1 cellular context compared by ENCODE assay signal in genomic region chr1:226066415-226067077, GRCh38.
TF ChIP-seq lines count a peak whose summit lies in the region.

No MANE protein-coding gene starts in this region.

TF ChIP-seq in K562, 482 proteins besides CTCF, POLR2A, EP300 and RAD21:
- peak; percentile 56 for TF ChIP-seq RBFOX2 (IDR thresholded peaks at IDR 0.05; ENCODE audit: low read depth, low read length)
- no peak for TF ChIP-seq ID3 (CRISPR knock-in tag; IDR thresholded peaks at IDR 0.05)
- TF ChIP-seq ID3 (tag; IDR thresholded peaks at IDR 0.05), result no peak
- no peak for TF ChIP-seq EZH2 (IDR thresholded peaks at IDR 0.05; ENCODE audit: borderline replicate concordance, low read depth, low read length)
- no peak for TF ChIP-seq RNF219 (CRISPR knock-in tag; IDR thresholded peaks at IDR 0.05)
- peak; percentile 35 for TF ChIP-seq NFYB (IDR thresholded peaks at IDR 0.05; ENCODE audit: extremely low read depth, insufficient read length)
- no peak for TF ChIP-seq SAFB2 (IDR thresholded peaks at IDR 0.05; ENCODE audit: borderline replicate concordance, low read depth, low read length, severe bottlenecking)
- TF ChIP-seq SP1 (CRISPR knock-in tag; IDR thresholded peaks at IDR 0.05), result peak; percentile 39; the same call in 1 of the 2 replicates
- TF ChIP-seq THRB (CRISPR knock-in tag; conservative IDR thresholded peaks at IDR 0.05), result no peak
- no peak for TF ChIP-seq RBM14 (IDR thresholded peaks at IDR 0.05; ENCODE audit: borderline replicate concordance, insufficient read depth, low read depth, low read length)
- no peak for TF ChIP-seq E4F1 (CRISPR knock-in tag; IDR thresholded peaks at IDR 0.05; ENCODE audit: borderline replicate concordance)
- peak; percentile 23 for TF ChIP-seq RBM25 (IDR thresholded peaks at IDR 0.05; ENCODE audit: low read depth, low read length, severe bottlenecking)
- peak; percentile 25; the same call in 1 of the 2 replicates for TF ChIP-seq RFX1 (IDR thresholded peaks at IDR 0.05)
- no peak for TF ChIP-seq ZNF277 (CRISPR knock-in tag; IDR thresholded peaks at IDR 0.05; ENCODE audit: borderline replicate concordance)
- no peak for TF ChIP-seq XRCC5 (IDR thresholded peaks at IDR 0.05; ENCODE audit: low read depth, low read length)
- TF ChIP-seq ZNF639 (CRISPR knock-in tag; conservative IDR thresholded peaks at IDR 0.05 in 1 of 2, IDR thresholded peaks at IDR 0.05 in 1 of 2), result no peak
